In the genomic region with DNA sequence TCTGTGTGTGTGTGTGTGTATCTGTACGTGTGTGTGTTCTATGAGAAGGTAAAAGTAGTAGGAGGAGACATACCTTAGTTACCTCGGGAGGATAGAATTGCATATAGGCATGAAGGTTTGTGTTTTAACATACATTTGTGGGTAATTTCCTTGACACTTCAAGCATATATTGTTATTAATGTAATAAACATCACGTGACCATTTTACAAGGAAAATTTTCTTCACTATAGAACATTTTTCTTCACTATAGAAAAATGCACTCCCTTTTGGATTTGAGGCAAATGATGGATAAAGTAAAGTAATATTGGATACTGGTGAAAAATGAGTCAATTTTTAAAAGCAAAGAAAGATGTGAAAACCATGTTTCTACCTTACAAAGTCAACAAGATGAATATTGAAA, we compare ENCODE assay signal across 6 cellular contexts.
"Had no signal": no experiment of that assay in that cellular context is flagged by ENCODE, and none has a peak within 500 bp of the region (broad histone marks: within the 10 kb centered on the region; RNA-seq: fewer than 3 reads in every experiment).

No MANE protein-coding gene starts in this region.

- FAIRE-seq: GM12891, GM12892, GM18507, GM19239 had no signal

- DNase-seq: GDM1, GF-D8 had no signal
